In the genomic region with DNA sequence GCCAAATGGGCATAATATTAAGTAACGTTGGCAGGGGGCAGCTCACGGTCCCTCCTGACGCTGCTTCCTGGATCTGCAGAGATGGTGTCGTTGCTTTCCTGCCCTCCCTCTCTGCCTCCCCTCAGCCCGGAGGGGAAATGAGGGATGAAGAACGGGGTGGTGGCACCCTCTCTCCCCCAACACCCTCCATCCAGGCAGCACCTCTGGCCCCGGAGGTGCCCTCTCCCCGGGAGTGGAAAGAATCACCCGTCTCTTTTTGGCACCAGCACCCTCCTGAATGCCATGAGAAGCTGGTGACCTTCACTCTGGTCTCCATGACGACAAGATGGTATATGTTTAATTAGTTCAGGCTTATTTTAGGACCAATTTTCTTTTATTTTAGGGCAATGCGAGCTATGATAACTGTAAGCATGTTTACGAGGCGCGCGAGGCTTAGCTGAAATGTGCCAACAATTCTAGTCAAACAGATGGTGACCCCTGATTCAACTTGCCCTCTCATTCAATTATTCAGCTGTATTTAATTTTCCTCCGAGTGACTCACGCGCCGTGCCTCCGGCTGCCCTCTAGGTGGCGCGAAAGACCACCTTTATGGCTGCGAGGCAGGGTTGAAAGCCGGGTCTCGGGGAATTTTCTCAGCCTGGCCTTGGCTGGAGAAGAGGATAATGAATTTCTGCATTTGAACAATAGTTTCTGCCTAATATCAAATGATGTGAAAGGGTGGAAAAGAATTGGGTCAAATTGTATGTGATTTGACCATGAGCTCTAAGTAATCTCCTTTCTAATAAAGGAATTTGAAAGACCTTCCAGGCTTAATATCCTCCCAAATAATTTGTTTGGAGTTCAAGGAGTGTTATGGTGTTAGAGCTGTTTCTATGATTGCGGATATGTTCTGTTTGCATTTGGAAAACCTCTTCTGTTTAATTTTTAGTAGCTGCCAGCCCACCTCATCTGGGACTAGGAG, we compare ENCODE assay signal across 8 cellular contexts.
DNase-seq lines count a peak whose midpoint lies in the region; ATAC-seq and TF ChIP-seq lines count a peak whose summit lies in the region.

No MANE protein-coding gene starts in this region.

- no peaks in the 10 kb centered on the region for H3K9me3 ChIP-seq in BE2C

- no peak overlapping the region for H3K4me3 ChIP-seq in BE2C (ENCODE audit: low read depth, low read length)

- DNase-seq in BE2C (peak; percentile 84), H4 (ENCODE audit: low spot score) (peak; percentile 85), NCI-H748 (lab: John Stamatoyannopoulos, UW; ENCODE audit: unreplicated experiment) (peak; percentile 74), endothelial cell (ENCODE audit: low spot score) (peak; percentile 83), mesenteric fat pad (ENCODE audit: low spot score) (peak; percentile 90)
- DNase-seq in activated CD8-positive, alpha-beta T cell treated with anti-CD3 and anti-CD28 coated beads for 36 hours = peak; percentile 64
- DNase-seq in stimulated activated CD8-positive, alpha-beta memory T cell treated with anti-CD3 and anti-CD28 coated beads, Interleukin-4, amount 100 ng/mL, for 48 hours = peak; percentile 77

- H3K27me3 ChIP-seq in BE2C = no peaks in the 10 kb centered on the region

- peak; percentile 68 for ATAC-seq in activated CD8-positive, alpha-beta T cell treated with anti-CD3 and anti-CD28 coated beads for 36 hours
- no peak for ATAC-seq in HG02885 (IDR thresholded peaks at IDR 0.05; ENCODE audit: poor library complexity, unreplicated experiment)

- no peak overlapping the region for H3K27ac Mint-ChIP-seq in activated CD8-positive, alpha-beta T cell treated with anti-CD3 and anti-CD28 coated beads for 36 hours
- H3K27ac Mint-ChIP-seq in endothelial cell (ENCODE audit: unreplicated experiment) = no peak overlapping the region

- intact Hi-C loops in activated CD8-positive, alpha-beta T cell treated with anti-CD3 and anti-CD28 coated beads for 36 hours (cut with micrococcal nuclease) = loop anchor here (2.0 kb wide), 1 partner anchor 674 kb away; no protein-coding TSS in a partner anchor

- H3K4me1 Mint-ChIP-seq in activated CD8-positive, alpha-beta T cell treated with anti-CD3 and anti-CD28 coated beads for 36 hours (ENCODE audit: low read depth) = no peaks in the 10 kb centered on the region
- peaks cover 3% of the 10 kb centered on the region for H3K4me1 Mint-ChIP-seq in endothelial cell (ENCODE audit: unreplicated experiment)

- H3K9me3 Mint-ChIP-seq in activated CD8-positive, alpha-beta T cell treated with anti-CD3 and anti-CD28 coated beads for 36 hours = no peaks in the 10 kb centered on the region
- H3K9me3 Mint-ChIP-seq in endothelial cell (ENCODE audit: unreplicated experiment) = no peaks in the 10 kb centered on the region

- no peaks in the 10 kb centered on the region for H3K36me3 Mint-ChIP-seq in activated CD8-positive, alpha-beta T cell treated with anti-CD3 and anti-CD28 coated beads for 36 hours (ENCODE audit: low read depth)
- no peaks in the 10 kb centered on the region for H3K36me3 Mint-ChIP-seq in endothelial cell (ENCODE audit: low read depth, unreplicated experiment)

- peak; percentile 86 for TF ChIP-seq CTCF in BE2C (IDR thresholded peaks at IDR 0.05; ENCODE audit: low read depth, low read length)
- peak; percentile 84 for TF ChIP-seq CTCF in activated CD8-positive, alpha-beta T cell treated with anti-CD3 and anti-CD28 coated beads for 36 hours (IDR thresholded peaks at IDR 0.05)
- peak; percentile 85 for TF ChIP-seq CTCF in endothelial cell (IDR thresholded peaks at IDR 0.05; ENCODE audit: unreplicated experiment)

- H3K4me1 ChIP-seq in BE2C = peaks cover 7% of the 10 kb centered on the region

- peaks cover 27% of the 10 kb centered on the region for H3K27me3 Mint-ChIP-seq in activated CD8-positive, alpha-beta T cell treated with anti-CD3 and anti-CD28 coated beads for 36 hours
- peaks cover 1% of the 10 kb centered on the region for H3K27me3 Mint-ChIP-seq in endothelial cell (ENCODE audit: unreplicated experiment)

- no peaks in the 10 kb centered on the region for H3K36me3 ChIP-seq in BE2C

- H3K4me3 Mint-ChIP-seq in activated CD8-positive, alpha-beta T cell treated with anti-CD3 and anti-CD28 coated beads for 36 hours = no peak overlapping the region
- H3K4me3 Mint-ChIP-seq in endothelial cell (ENCODE audit: unreplicated experiment) = no peak overlapping the region

- CTCF ChIA-PET in activated CD8-positive, alpha-beta T cell treated with anti-CD3 and anti-CD28 coated beads for 36 hours (lab: Charles Lee) = interaction anchor here (0.6 to 4.2 kb wide), 36 partner anchors 9 to 1542 kb away, joined by 3 to 35 read pairs (median 4); no protein-coding TSS in a partner anchor

- POLR2A ChIA-PET in activated CD8-positive, alpha-beta T cell treated with anti-CD3 and anti-CD28 coated beads for 36 hours (lab: Charles Lee) = interaction anchor here (0.6 kb wide), 1 partner anchor 32 kb away, joined by 3 read pairs; no protein-coding TSS in a partner anchor
